In genomic region chr19:35942235-35942634, GRCh38 we compare ENCODE assay signal across 1 cellular context.
TF ChIP-seq lines count a peak whose summit lies in the region.

No MANE protein-coding gene starts in this region.

TF ChIP-seq in liver, 16 proteins besides CTCF, POLR2A, EP300 and RAD21 (continued from another document):
- TF ChIP-seq ZBTB33 (IDR thresholded peaks at IDR 0.05): no peak
- TF ChIP-seq REST (IDR thresholded peaks at IDR 0.05): peak; percentile 80
- no peak for TF ChIP-seq MAX (IDR thresholded peaks at IDR 0.05)
- peak; percentile 32 for TF ChIP-seq YY1 (IDR thresholded peaks at IDR 0.05)
- TF ChIP-seq EGR1 (IDR thresholded peaks at IDR 0.05; ENCODE audit: low read depth in 2 of 2): no peak
- TF ChIP-seq HNF4G (IDR thresholded peaks at IDR 0.05): peak; percentile 96
- TF ChIP-seq NR2F2 (IDR thresholded peaks at IDR 0.05): peak; percentile 30
